ENCODE assay signal across 21 cellular contexts in genomic region chr13:50596776-50597203, GRCh38.
DNase-seq lines count a peak whose midpoint lies in the region; ATAC-seq and TF ChIP-seq lines count a peak whose summit lies in the region.
"Had no signal": no experiment of that assay in that cellular context is flagged by ENCODE, and none has a peak within 500 bp of the region (broad histone marks: within the 10 kb centered on the region; RNA-seq: fewer than 3 reads in every experiment).

No MANE protein-coding gene starts in this region.

- H2AK5ac ChIP-seq in neuronal stem cell (ENCODE audit: low read depth, low read length): no peak overlapping the region

- no peaks in the 10 kb centered on the region for H4K20me1 ChIP-seq in BLaER1

- H4K8ac ChIP-seq in neuronal stem cell (ENCODE audit: low read depth, low read length): no peak overlapping the region

- no peak overlapping the region for H3K23ac ChIP-seq in neuronal stem cell (ENCODE audit: low read depth, low read length, poor library complexity)

- ATAC-seq in heart right ventricle: peak; percentile 55 to 91 (median 86)
- ATAC-seq: activated CD4-positive, alpha-beta T cell treated with anti-CD3 and anti-CD28 coated beads for 36 hours had no signal

- H3K27ac ChIP-seq in BLaER1 (0 out of 2 replicates have a peak overlapping the region, but pooled peaks have one; percentile 32), heart right ventricle (peak overlapping the region in 4 of 10 donors; percentile 50 to 70 (median 58)), WERI-Rb-1 (no peak overlapping the region), neuronal stem cell (replicated peaks; ENCODE audit: low read length) (no peak overlapping the region)
- H3K27ac ChIP-seq: adrenal gland, colonic mucosa, ovary had no signal

- no peak for TF ChIP-seq CTCF in heart right ventricle (IDR thresholded peaks at IDR 0.05)
- TF ChIP-seq CTCF in WERI-Rb-1 (IDR thresholded peaks at IDR 0.05; ENCODE audit: low read depth, low read length): no peak

- H2BK120ac ChIP-seq in neuronal stem cell (ENCODE audit: low read depth, low read length): no peak overlapping the region

- H2BK12ac ChIP-seq in neuronal stem cell (ENCODE audit: low read length): no peak overlapping the region

- no peak overlapping the region for H3K18ac ChIP-seq in neuronal stem cell (ENCODE audit: low read length)

- 62% methylated on average over 2 of the region's 2 CpGs for WGBS in heart right ventricle, 2 donors
- WGBS in neuronal stem cell (ENCODE audit: extremely low coverage in 2 of 2, insufficient read length in 2 of 2, insufficient replicate concordance in 1 of 2), 2 donors: no CpG with 5 or more reads among the region's 2 CpGs

- no peak overlapping the region for H4K91ac ChIP-seq in neuronal stem cell (ENCODE audit: low read depth, low read length, poor library complexity)

- H3K9me3 ChIP-seq in BLaER1 (no peaks in the 10 kb centered on the region), heart right ventricle (no peaks in the 10 kb centered on the region), WERI-Rb-1 (ENCODE audit: severe bottlenecking) (no peaks in the 10 kb centered on the region), neuronal stem cell (replicated peaks in 1 of 2; ENCODE audit: control insufficient read depth in 2 of 2, insufficient read depth in 1 of 2, low read depth in 1 of 2, low read length in 2 of 2) (no peaks in the 10 kb centered on the region)
- H3K9me3 ChIP-seq: adrenal gland, colonic mucosa, ovary had no signal

- no peak overlapping the region for H2BK5ac ChIP-seq in neuronal stem cell (ENCODE audit: low read length)

- no peak overlapping the region for H3K9ac ChIP-seq in BLaER1
- H3K9ac ChIP-seq in neuronal stem cell (ENCODE audit: low read depth, low read length, poor library complexity): no peak overlapping the region

- H3K36me3 ChIP-seq in BLaER1 (no peaks in the 10 kb centered on the region), heart right ventricle (no peaks in the 10 kb centered on the region), WERI-Rb-1 (no peaks in the 10 kb centered on the region), neuronal stem cell (replicated peaks in 1 of 2; ENCODE audit: control insufficient read depth in 2 of 2, insufficient read depth in 2 of 2, low read length in 2 of 2) (no peaks in the 10 kb centered on the region)
- H3K36me3 ChIP-seq: adrenal gland, colonic mucosa, ovary had no signal

- no peak overlapping the region for H2AFZ ChIP-seq in neuronal stem cell (ENCODE audit: low read length)

- H3K4me2 ChIP-seq in BLaER1: peak overlapping the region; percentile 78
- no peak overlapping the region for H3K4me2 ChIP-seq in neuronal stem cell (ENCODE audit: insufficient read depth, low read length, poor library complexity, severe bottlenecking)

- intact Hi-C loops in heart right ventricle (cut with DNase I): loop anchor here in 3 of 10 donors (5.0 to 10.0 kb wide), 5 partner anchors 81 to 206 kb away; no protein-coding TSS in a partner anchor

- H2BK15ac ChIP-seq in neuronal stem cell (ENCODE audit: low read length): no peak overlapping the region

- H3K4me1 ChIP-seq in BLaER1 (peaks cover 87% of the 10 kb centered on the region), heart right ventricle (peaks cover 0 to 68% (median 45%) of the 10 kb centered on the region in 9 donors), neuronal stem cell (ENCODE audit: control insufficient read depth in 2 of 2, insufficient read depth in 1 of 2, low read depth in 1 of 2, low read length in 2 of 2) (peaks cover 12 to 17% of the 10 kb centered on the region in 2 donors)
- H3K4me1 ChIP-seq: adrenal gland, colonic mucosa had no signal

- H3K4ac ChIP-seq in neuronal stem cell (ENCODE audit: low read length): no peak overlapping the region

- H3K4me3 ChIP-seq in BLaER1 (no peak overlapping the region), heart right ventricle (no peak overlapping the region), WERI-Rb-1 (ENCODE audit: low read depth, low read length) (no peak overlapping the region), neuronal stem cell (ENCODE audit: low read length in 2 of 2) (peak overlapping the region in 1 of 2 donors; percentile 7)
- H3K4me3 ChIP-seq: adrenal gland, colonic mucosa, ovary had no signal

- H3K27me3 ChIP-seq in BLaER1 (no peaks in the 10 kb centered on the region), heart right ventricle (no peaks in the 10 kb centered on the region), WERI-Rb-1 (ENCODE audit: insufficient read depth, low read depth, severe bottlenecking) (no peaks in the 10 kb centered on the region), neuronal stem cell (ENCODE audit: control insufficient read depth in 3 of 3, insufficient read depth in 3 of 3, low read depth in 1 of 3, low read length in 3 of 3) (no peaks in the 10 kb centered on the region)
- H3K27me3 ChIP-seq: adrenal gland, colonic mucosa, ovary had no signal

- no peak overlapping the region for H3K14ac ChIP-seq in neuronal stem cell (ENCODE audit: low read length)

- H3K79me1 ChIP-seq in neuronal stem cell (ENCODE audit: low read depth, low read length): no peaks in the 10 kb centered on the region

- DNase-seq in DMS153 treated with DMSO at 0.1 percent for 48 hours (lab: John Stamatoyannopoulos, UW; ENCODE audit: unreplicated experiment): peak; percentile 79
- DNase-seq in NCI-H748 (lab: John Stamatoyannopoulos, UW; ENCODE audit: unreplicated experiment): peak; percentile 86
- no peak for DNase-seq in heart right ventricle
- no peak for DNase-seq in WERI-Rb-1
- no peak for DNase-seq in T1000 (lab: John Stamatoyannopoulos, UW)
- no peak for DNase-seq in activated gamma-delta T cell (lab: John Stamatoyannopoulos, UW)
- DNase-seq in neuronal stem cell (ENCODE audit: low spot score): no peak
- DNase-seq: activated CD4-positive, alpha-beta T cell treated with anti-CD3 and anti-CD28 coated beads for 36 hours; activated CD8-positive, alpha-beta memory T cell treated with anti-CD3 and anti-CD28 coated beads for 24 hours; activated naive CD4-positive, alpha-beta T cell; activated T-cell treated with anti-CD3 and anti-CD28 coated beads, Interleukin-2, amount 50 U/mL, for 24 hours; adrenal gland; colonic mucosa; DMS79 treated with DMSO at 0.1 percent for 48 hours; endodermal cell; mesenchymal stem cell; NCI-H1092 treated with DMSO at 0.1 percent for 48 hours; NCI-H2227 treated with DMSO at 0.1 percent for 48 hours; ovary; trophoblast cell had no signal

Comparison
In these comparisons a context has a peak if more than half of its experiments do, and no peak if none do; other contexts are left out.
1. DNase-seq: peak in DMS153 treated with DMSO at 0.1 percent for 48 hours (single experiment) and NCI-H748 (single experiment); none in heart right ventricle (0 of 2), WERI-Rb-1 (single experiment), T1000 (single experiment), activated gamma-delta T cell (single experiment) and neuronal stem cell (single experiment).